18 cellular contexts compared by ENCODE assay signal in genomic region chr2:156695595-156695994, GRCh38.
"Had no signal": no experiment of that assay in that cellular context is flagged by ENCODE, and none has a peak within 500 bp of the region (broad histone marks: within the 10 kb centered on the region; RNA-seq: fewer than 3 reads in every experiment).

No MANE protein-coding gene starts in this region.

- H3K27ac Mint-ChIP-seq: naive B cell, nephron, progenitor cell of endocrine pancreas had no signal

- H3K9me3 Mint-ChIP-seq: naive B cell, nephron had no signal

- ATAC-seq: foreskin keratinocyte, left ventricle myocardium superior, right cardiac atrium had no signal

- H3K4me3 Mint-ChIP-seq: naive B cell, nephron had no signal

- H3K36me3 ChIP-seq: pancreas, stomach had no signal

- H3K27me3 Mint-ChIP-seq: progenitor cell of endocrine pancreas had no signal

- H3K27me3 ChIP-seq: foreskin keratinocyte, pancreas, stomach had no signal

- DNase-seq: effector memory CD4-positive, alpha-beta T cell; erythroblast; foreskin keratinocyte; left colon; left ventricle myocardium superior; mesenchymal stem cell; naive B cell; occipital lobe; pancreas; right cardiac atrium; stimulated activated CD4-positive, alpha-beta T cell treated with anti-CD3 and anti-CD28 coated beads, Interleukin-12 subunit alpha, Interleukin-12 subunit beta, amount 100 ng/mL, for 4 hours; stimulated activated naive CD4-positive, alpha-beta T cell; stomach; substantia nigra; trophoblast cell had no signal

- H3K9me3 ChIP-seq: pancreas, stomach had no signal

- H3K4me3 ChIP-seq: lung, pancreas, stomach had no signal

- H3K27ac ChIP-seq: foreskin keratinocyte, pancreas, stomach had no signal

- H3K4me1 ChIP-seq: foreskin keratinocyte, pancreas, stomach had no signal

- H3K4me1 Mint-ChIP-seq: naive B cell, nephron had no signal

- H3K36me3 Mint-ChIP-seq: naive B cell had no signal
